17 cellular contexts compared by ENCODE assay signal in the genomic region with DNA sequence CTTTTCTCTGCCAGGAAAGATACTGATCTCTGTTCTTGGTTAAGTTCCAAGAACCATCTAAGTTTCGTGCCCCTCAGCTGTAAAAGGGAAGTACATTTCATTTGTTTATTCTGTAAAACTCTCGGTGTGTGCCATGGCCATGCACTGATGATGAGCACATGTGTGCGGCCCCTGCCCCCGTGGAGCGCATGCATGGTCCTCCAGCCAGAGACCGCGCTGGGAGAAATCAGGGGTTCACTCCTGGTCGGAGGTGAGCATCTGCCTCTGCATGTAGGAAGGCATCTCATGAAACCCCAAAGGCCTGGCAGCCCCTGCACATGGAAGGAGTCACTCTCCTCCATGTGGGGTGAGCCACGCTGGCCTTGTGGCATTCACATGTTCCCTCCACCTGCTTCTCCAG.
DNase-seq lines count a peak whose midpoint lies in the region; ATAC-seq and TF ChIP-seq lines count a peak whose summit lies in the region.
"Had no signal": no experiment of that assay in that cellular context is flagged by ENCODE, and none has a peak within 500 bp of the region (broad histone marks: within the 10 kb centered on the region; RNA-seq: fewer than 3 reads in every experiment).

No MANE protein-coding gene starts in this region.

- H3K4me3 ChIP-seq in hepatocyte (no peak overlapping the region), HAP-1 (no peak overlapping the region)
- H3K4me3 ChIP-seq: A549, prostate gland had no signal

- H3K27me3 ChIP-seq in hepatocyte (no peaks in the 10 kb centered on the region), HAP-1 (ENCODE audit: low read depth) (no peaks in the 10 kb centered on the region)

- peaks cover 21% of the 10 kb centered on the region for H3K4me1 Mint-ChIP-seq in activated CD8-positive, alpha-beta T cell treated with anti-CD3 and anti-CD28 coated beads, Interleukin-2, amount 10 ng/mL, durations not matched to agents 7 days and 5 days (ENCODE audit: low read depth)
- H3K4me1 Mint-ChIP-seq in activated CD8-positive, alpha-beta T cell treated with anti-CD3 and anti-CD28 coated beads for 36 hours (ENCODE audit: low read depth), result no peaks in the 10 kb centered on the region
- peaks cover 9 to 15% of the 10 kb centered on the region in 2 donors for H3K4me1 Mint-ChIP-seq in stimulated activated naive B cell treated with anti-CD40 and anti-IgM and Interleukin-4, amounts not matched to agents 10 μg/mL and 1 μg/mL and 100 μg/mL, for 72 hours
- H3K4me1 Mint-ChIP-seq: immature natural killer cell had no signal

- CTCF ChIA-PET in activated CD8-positive, alpha-beta T cell treated with anti-CD3 and anti-CD28 coated beads, Interleukin-2, amount 10 ng/mL, durations not matched to agents 7 days and 5 days (lab: Charles Lee), result no interaction called here
- CTCF ChIA-PET in activated CD8-positive, alpha-beta T cell treated with anti-CD3 and anti-CD28 coated beads for 36 hours (lab: Charles Lee), result no interaction called here

- no peaks in the 10 kb centered on the region for H3K9me2 ChIP-seq in hepatocyte (replicated peaks; ENCODE audit: insufficient read depth)

- H3K4me2 ChIP-seq in hepatocyte, result no peak overlapping the region
- H3K4me2 ChIP-seq: A549 had no signal

- H3K27me3 Mint-ChIP-seq in activated CD8-positive, alpha-beta T cell treated with anti-CD3 and anti-CD28 coated beads, Interleukin-2, amount 10 ng/mL, durations not matched to agents 7 days and 5 days (ENCODE audit: low read depth), result peaks cover 15% of the 10 kb centered on the region
- peaks cover 17% of the 10 kb centered on the region for H3K27me3 Mint-ChIP-seq in activated CD8-positive, alpha-beta T cell treated with anti-CD3 and anti-CD28 coated beads for 36 hours
- peaks cover 11 to 16% of the 10 kb centered on the region in 2 donors for H3K27me3 Mint-ChIP-seq in stimulated activated naive B cell treated with anti-CD40 and anti-IgM and Interleukin-4, amounts not matched to agents 10 μg/mL and 1 μg/mL and 100 μg/mL, for 72 hours

- H3K27ac Mint-ChIP-seq in activated CD8-positive, alpha-beta T cell treated with anti-CD3 and anti-CD28 coated beads, Interleukin-2, amount 10 ng/mL, durations not matched to agents 7 days and 5 days, result peak overlapping the region; percentile 32
- no peak overlapping the region for H3K27ac Mint-ChIP-seq in activated CD8-positive, alpha-beta T cell treated with anti-CD3 and anti-CD28 coated beads for 36 hours
- H3K27ac Mint-ChIP-seq in stimulated activated naive B cell treated with anti-CD40 and anti-IgM and Interleukin-4, amounts not matched to agents 10 μg/mL and 1 μg/mL and 100 μg/mL, for 72 hours, result peak overlapping the region; percentile 49
- H3K27ac Mint-ChIP-seq: activated T-helper 1 cell treated with anti-CD3 and anti-CD28 coated beads, Interleukin-12 subunit alpha, Interleukin-12 subunit beta, Interleukin-2, Interleukin-4 antibody, amounts not matched to agents 30 ng/mL and 10 ng/mL and 1 ng/mL, durations not matched to agents 14 hours and 24 hours and 36 hours; immature natural killer cell; T-helper 1 cell treated with Interleukin-12 subunit alpha and Interleukin-12 subunit beta and Interleukin-4 antibody, amounts not matched to agents 30 μg/mL and 1 μg/mL, for 36 hours had no signal

- no peak overlapping the region for H2AFZ ChIP-seq in hepatocyte

- ATAC-seq in activated CD8-positive, alpha-beta T cell treated with anti-CD3 and anti-CD28 coated beads, Interleukin-2, amount 10 ng/mL, durations not matched to agents 7 days and 5 days, result no peak
- ATAC-seq in activated CD8-positive, alpha-beta T cell treated with anti-CD3 and anti-CD28 coated beads for 36 hours, result no peak
- ATAC-seq in stimulated activated naive B cell treated with anti-CD40 and anti-IgM and Interleukin-4, amounts not matched to agents 10 μg/mL and 1 μg/mL and 100 μg/mL, for 72 hours (replicated peaks), result peak; percentile 64 to 68
- ATAC-seq: A549 had no signal

- WGBS in hepatocyte (ENCODE audit: low lambda C conversion rate, missing lambda C conversion rate), result 77% methylated on average over 9 of the region's 9 CpGs

- H3K27ac ChIP-seq in hepatocyte, result peak overlapping the region; percentile 86
- H3K27ac ChIP-seq: A549, epithelial cell of prostate, prostate gland had no signal

- POLR2A ChIA-PET in activated CD8-positive, alpha-beta T cell treated with anti-CD3 and anti-CD28 coated beads, Interleukin-2, amount 10 ng/mL, durations not matched to agents 7 days and 5 days (lab: Charles Lee), result no interaction called here
- POLR2A ChIA-PET in activated CD8-positive, alpha-beta T cell treated with anti-CD3 and anti-CD28 coated beads for 36 hours (lab: Charles Lee), result no interaction called here

- H4K20me1 ChIP-seq in hepatocyte (ENCODE audit: insufficient read depth, poor library complexity, severe bottlenecking), result no peaks in the 10 kb centered on the region

- no peaks in the 10 kb centered on the region for H3K9me3 Mint-ChIP-seq in activated CD8-positive, alpha-beta T cell treated with anti-CD3 and anti-CD28 coated beads, Interleukin-2, amount 10 ng/mL, durations not matched to agents 7 days and 5 days (ENCODE audit: insufficient read depth)
- H3K9me3 Mint-ChIP-seq in activated CD8-positive, alpha-beta T cell treated with anti-CD3 and anti-CD28 coated beads for 36 hours, result no peaks in the 10 kb centered on the region
- peaks cover 0 to 3% of the 10 kb centered on the region in 2 donors for H3K9me3 Mint-ChIP-seq in stimulated activated naive B cell treated with anti-CD40 and anti-IgM and Interleukin-4, amounts not matched to agents 10 μg/mL and 1 μg/mL and 100 μg/mL, for 72 hours
- H3K9me3 Mint-ChIP-seq: activated T-helper 1 cell treated with anti-CD3 and anti-CD28 coated beads, Interleukin-12 subunit alpha, Interleukin-12 subunit beta, Interleukin-2, Interleukin-4 antibody, amounts not matched to agents 30 ng/mL and 10 ng/mL and 1 ng/mL, durations not matched to agents 14 hours and 24 hours and 36 hours; immature natural killer cell; T-helper 1 cell treated with Interleukin-12 subunit alpha and Interleukin-12 subunit beta and Interleukin-4 antibody, amounts not matched to agents 30 μg/mL and 1 μg/mL, for 36 hours had no signal

- H3K4me3 Mint-ChIP-seq in activated CD8-positive, alpha-beta T cell treated with anti-CD3 and anti-CD28 coated beads, Interleukin-2, amount 10 ng/mL, durations not matched to agents 7 days and 5 days, result peak overlapping the region; percentile 23
- H3K4me3 Mint-ChIP-seq in activated CD8-positive, alpha-beta T cell treated with anti-CD3 and anti-CD28 coated beads for 36 hours, result no peak overlapping the region
- H3K4me3 Mint-ChIP-seq in stimulated activated naive B cell treated with anti-CD40 and anti-IgM and Interleukin-4, amounts not matched to agents 10 μg/mL and 1 μg/mL and 100 μg/mL, for 72 hours, result peak overlapping the region in 1 of 2 donors; percentile 39
- H3K4me3 Mint-ChIP-seq: activated T-helper 1 cell treated with anti-CD3 and anti-CD28 coated beads, Interleukin-12 subunit alpha, Interleukin-12 subunit beta, Interleukin-2, Interleukin-4 antibody, amounts not matched to agents 30 ng/mL and 10 ng/mL and 1 ng/mL, durations not matched to agents 14 hours and 24 hours and 36 hours; immature natural killer cell; T-helper 1 cell treated with Interleukin-12 subunit alpha and Interleukin-12 subunit beta and Interleukin-4 antibody, amounts not matched to agents 30 μg/mL and 1 μg/mL, for 36 hours had no signal

- H3K79me2 ChIP-seq in hepatocyte, result no peaks in the 10 kb centered on the region

- TF ChIP-seq CTCF in activated CD8-positive, alpha-beta T cell treated with anti-CD3 and anti-CD28 coated beads for 36 hours (IDR thresholded peaks at IDR 0.05), result no peak
- no peak for TF ChIP-seq CTCF in hepatocyte (IDR thresholded peaks at IDR 0.05; ENCODE audit: poor library complexity)

- no peaks in the 10 kb centered on the region for H3K36me3 Mint-ChIP-seq in activated CD8-positive, alpha-beta T cell treated with anti-CD3 and anti-CD28 coated beads, Interleukin-2, amount 10 ng/mL, durations not matched to agents 7 days and 5 days (ENCODE audit: low read depth)
- no peaks in the 10 kb centered on the region for H3K36me3 Mint-ChIP-seq in activated CD8-positive, alpha-beta T cell treated with anti-CD3 and anti-CD28 coated beads for 36 hours (ENCODE audit: low read depth)
- no peaks in the 10 kb centered on the region for H3K36me3 Mint-ChIP-seq in stimulated activated naive B cell treated with anti-CD40 and anti-IgM and Interleukin-4, amounts not matched to agents 10 μg/mL and 1 μg/mL and 100 μg/mL, for 72 hours
- H3K36me3 Mint-ChIP-seq: immature natural killer cell had no signal

- H3K9me3 ChIP-seq in hepatocyte (ENCODE audit: low read depth), result no peaks in the 10 kb centered on the region
- no peaks in the 10 kb centered on the region for H3K9me3 ChIP-seq in HAP-1
- H3K9me3 ChIP-seq: A549, Caco-2, prostate gland had no signal

- no peak for DNase-seq in activated CD8-positive, alpha-beta T cell treated with anti-CD3 and anti-CD28 coated beads, Interleukin-2, amount 10 ng/mL, durations not matched to agents 7 days and 5 days
- no peak for DNase-seq in activated CD8-positive, alpha-beta T cell treated with anti-CD3 and anti-CD28 coated beads for 36 hours
- DNase-seq in MV-4-11 (lab: John Stamatoyannopoulos, UW) (peak; percentile 23), hepatocyte (ENCODE audit: low spot score) (no peak), COLO829 (ENCODE audit: low spot score) (no peak), HAP-1 (ENCODE audit: low spot score in 2 of 2) (no peak)
- DNase-seq in stimulated activated naive B cell treated with anti-CD40 and anti-IgM and Interleukin-4, amounts not matched to agents 10 μg/mL and 1 μg/mL and 100 μg/mL, for 72 hours, result no peak
- no peak for DNase-seq in activated CD8-positive, alpha-beta memory T cell treated with anti-CD3 and anti-CD28 coated beads, Interleukin-2, amount 50 U/mL, for 48 hours
- DNase-seq: activated CD4-positive, alpha-beta T cell treated with anti-CD3 and anti-CD28 coated beads, Interleukin-2, amount 50 U/mL, for 1 hour; Caco-2; immature natural killer cell; stimulated activated CD4-positive, alpha-beta T cell treated with anti-CD3 and anti-CD28 coated beads, Interleukin-15, amount 100 ng/mL, for 24 hours had no signal

- H3K36me3 ChIP-seq in hepatocyte (replicated peaks; ENCODE audit: insufficient read depth, low read depth), result no peaks in the 10 kb centered on the region
- no peaks in the 10 kb centered on the region; the same call in 1 of the 2 replicates for H3K36me3 ChIP-seq in HAP-1 (replicated peaks)
- H3K36me3 ChIP-seq: prostate gland had no signal

- intact Hi-C loops in activated CD8-positive, alpha-beta T cell treated with anti-CD3 and anti-CD28 coated beads for 36 hours (cut with micrococcal nuclease), result no loop called here

- in situ Hi-C loops in HAP-1 (cut with MboI; ENCODE audit: low sequenced_read_pairs), result no loop called here

- H3K4me1 ChIP-seq in hepatocyte (ENCODE audit: insufficient read depth) (peaks cover 16% of the 10 kb centered on the region), HAP-1 (no peaks in the 10 kb centered on the region)
- H3K4me1 ChIP-seq: A549, Caco-2, prostate gland had no signal

Comparison
In these comparisons a context has a peak if more than half of its experiments do, and no peak if none do; other contexts are left out.
1. ATAC-seq: peak in stimulated activated naive B cell treated with anti-CD40 and anti-IgM and Interleukin-4, amounts not matched to agents 10 μg/mL and 1 μg/mL and 100 μg/mL, for 72 hours (2 of 2); none in activated CD8-positive, alpha-beta T cell treated with anti-CD3 and anti-CD28 coated beads, Interleukin-2, amount 10 ng/mL, durations not matched to agents 7 days and 5 days (single experiment) and activated CD8-positive, alpha-beta T cell treated with anti-CD3 and anti-CD28 coated beads for 36 hours (single experiment).